ENCODE assay signal across 5 cellular contexts in the genomic region with DNA sequence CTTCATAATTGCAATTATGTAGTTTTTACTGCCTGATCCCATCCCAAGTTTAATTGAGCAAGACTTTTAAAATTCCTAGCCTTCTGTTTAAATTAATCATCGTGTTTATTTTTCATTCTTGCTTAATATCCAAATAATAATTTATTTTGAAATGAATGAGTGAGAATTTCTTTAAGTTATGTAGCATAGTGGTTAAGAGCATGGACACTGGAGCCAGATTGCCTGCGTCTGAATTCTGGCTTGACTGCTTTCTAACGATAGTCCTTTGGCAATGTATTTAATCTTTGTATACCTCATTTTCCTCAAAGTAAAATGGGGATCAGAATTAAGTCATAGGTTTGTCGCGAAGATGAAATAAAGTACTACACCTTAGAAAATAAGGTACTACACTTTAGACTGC.
"Had no signal": no experiment of that assay in that cellular context is flagged by ENCODE, and none has a peak within 500 bp of the region (broad histone marks: within the 10 kb centered on the region; RNA-seq: fewer than 3 reads in every experiment).

No MANE protein-coding gene starts in this region.

- H3K9me3 ChIP-seq: HAP-1 had no signal

- H3K27ac ChIP-seq: GM23248 had no signal

- H3K27me3 Mint-ChIP-seq: IgD-negative memory B cell had no signal

- H3K4me1 Mint-ChIP-seq: IgD-negative memory B cell had no signal

- DNase-seq: GM23248, GOT3, H7 had no signal

- H3K4me3 ChIP-seq: GM23248, HAP-1 had no signal

- H3K36me3 ChIP-seq: HAP-1 had no signal

- H3K4me1 ChIP-seq: HAP-1 had no signal

- H3K36me3 Mint-ChIP-seq: IgD-negative memory B cell had no signal

- H3K4me3 Mint-ChIP-seq: IgD-negative memory B cell had no signal

- H2AFZ ChIP-seq: GM23248 had no signal

- H3K9ac ChIP-seq: GM23248 had no signal
